1 cellular context compared by ENCODE assay signal in genomic region chr17:2963332-2964027, GRCh38.
TF ChIP-seq lines count a peak whose summit lies in the region.

No MANE protein-coding gene starts in this region.

TF ChIP-seq in H1, 55 proteins besides CTCF, POLR2A, EP300 and RAD21:
- TF ChIP-seq CBX5 (IDR thresholded peaks at IDR 0.05; ENCODE audit: low read depth, low read length) (no peak), TAF1 (IDR thresholded peaks at IDR 0.05; ENCODE audit: low read depth, low read length) (no peak)
TF ChIP-seq in H1: peak in this region for 0.
